In genomic region chrX:151698485-151698884, GRCh38 we compare ENCODE assay signal across 38 cellular contexts. TPM values are rescaled to one million over a fixed set of nuclear protein-coding genes. Genes with fewer than 3 reads are reported as not detected.
"Had no signal": no experiment of that assay in that cellular context is flagged by ENCODE, and none has a peak within 500 bp of the region (broad histone marks: within the 10 kb centered on the region; RNA-seq: fewer than 3 reads in every experiment).

No MANE protein-coding gene starts in this region.

- DNase-seq: Karpas-422, Kasumi-1, KBM-7, KG1, MG63, MM.1S, MV-4-11, NCI-H1048, NCI-H1092, NCI-H1092 treated with DMSO at 0.1 percent for 48 hours, NCI-H1105, NCI-H1105 treated with DMSO at 0.1 percent for 48 hours, NCI-H1417, NCI-H1417 treated with DMSO at 0.1 percent for 48 hours, NCI-H1436, NCI-H1436 treated with DMSO at 0.1 percent for 48 hours, NCI-H146, NCI-H1694, NCI-H1694 treated with DMSO at 0.1 percent for 48 hours, NCI-H187, NCI-H187 treated with DMSO at 0.1 percent for 48 hours, NCI-H1930, NCI-H2029, NCI-H2029 treated with DMSO at 0.1 percent for 48 hours, NCI-H2081, NCI-H2081 treated with DMSO at 0.1 percent for 48 hours, NCI-H2107, NCI-H2171, NCI-H2171 treated with DMSO at 0.1 percent for 48 hours, NCI-H2227 treated with DMSO at 0.1 percent for 48 hours, NCI-H226, NCI-H345, NCI-H446, NCI-H446 treated with DMSO at 0.1 percent for 48 hours had no signal

- H3K9me3 ChIP-seq: MG63 had no signal

- H3K27me3 ChIP-seq: MG63 had no signal

- H3K36me3 ChIP-seq: MG63 had no signal

- H3K4me3 ChIP-seq: MG63 had no signal

- H3K27ac ChIP-seq: KMS-11 had no signal

RNA-seq across cellular contexts. Expression of gene PRRG3, which starts 3.2 kb away (rescaled TPM):
- total RNA-seq: LHCN-M2, M059J, MCF 10A had no signal

RNA-seq across cellular contexts. Expression of gene FATE1, which starts 17.4 kb away (rescaled TPM):
- total RNA-seq: LHCN-M2, MCF 10A had no signal

RNA-seq across cellular contexts. Expression of gene CNGA2, which starts 36.1 kb away (rescaled TPM):
- total RNA-seq: LHCN-M2, M059J, MCF 10A had no signal
